In the genomic region with DNA sequence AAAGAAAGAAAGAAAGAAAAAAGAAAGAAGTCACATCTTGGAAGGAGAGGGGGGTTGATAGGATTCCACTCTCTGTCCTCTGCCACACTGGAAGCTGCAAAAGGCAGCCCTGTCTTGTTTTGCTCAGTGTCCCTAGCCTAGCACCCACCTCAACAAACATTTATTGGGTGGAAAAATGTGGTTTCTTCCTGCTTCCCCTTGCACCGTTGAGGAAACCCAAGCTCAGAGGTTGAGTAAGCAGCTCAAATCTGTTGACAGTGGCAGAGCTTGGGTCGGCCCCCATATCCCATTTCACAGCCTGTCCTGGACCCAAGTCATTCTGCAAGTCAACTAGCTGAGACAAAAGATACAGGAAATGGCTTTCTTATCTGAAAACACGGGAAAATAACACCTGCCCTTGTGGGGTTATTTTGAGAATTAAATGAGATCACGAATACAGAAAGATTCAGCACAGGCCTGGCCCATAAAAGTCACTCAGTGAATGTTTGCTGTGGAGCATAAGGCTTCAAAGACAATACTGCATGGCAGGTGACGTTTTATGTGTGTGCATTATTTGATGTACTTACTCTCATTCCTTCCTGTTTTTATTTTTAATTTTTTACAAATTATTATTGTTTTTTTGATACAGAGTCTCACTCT, we compare ENCODE assay signal across 12 cellular contexts.
DNase-seq lines count a peak whose midpoint lies in the region; ATAC-seq and TF ChIP-seq lines count a peak whose summit lies in the region.
"Had no signal": no experiment of that assay in that cellular context is flagged by ENCODE, and none has a peak within 500 bp of the region (broad histone marks: within the 10 kb centered on the region; RNA-seq: fewer than 3 reads in every experiment).

No MANE protein-coding gene starts in this region.

- POLR2A ChIA-PET in HEK293 (lab: Yijun Ruan, JAX) = interaction anchor here (0.6 kb wide), 1 partner anchor 1792 kb away, joined by 5 read pairs; no protein-coding TSS in a partner anchor

- H3K27me3 Mint-ChIP-seq in T-helper 2 cell treated with Interferon-gamma antibody and Interleukin-4, amounts not matched to agents 5 μg/mL and 100 μg/mL, for 36 hours (ENCODE audit: low read depth) = no peaks in the 10 kb centered on the region

- peaks cover 10% of the 10 kb centered on the region for H3K4me1 Mint-ChIP-seq in T-helper 2 cell treated with Interferon-gamma antibody and Interleukin-4, amounts not matched to agents 5 μg/mL and 100 μg/mL, for 36 hours (ENCODE audit: low read depth)

- no peaks in the 10 kb centered on the region for H3K36me3 Mint-ChIP-seq in T-helper 2 cell treated with Interferon-gamma antibody and Interleukin-4, amounts not matched to agents 5 μg/mL and 100 μg/mL, for 36 hours (ENCODE audit: low read depth)

- peak overlapping the region; percentile 13 for H3K4me3 Mint-ChIP-seq in T-helper 2 cell treated with Interferon-gamma antibody and Interleukin-4, amounts not matched to agents 5 μg/mL and 100 μg/mL, for 36 hours
- H3K4me3 Mint-ChIP-seq: dendritic cell treated with granulocyte-macrophage colony-stimulating factor and Interleukin-4, amounts not matched to agents 40 ng/mL and 50 ng/mL, for 4 days had no signal

- H3K4me1 ChIP-seq in HEK293 (ENCODE audit: control insufficient read depth, insufficient read depth, low read length) = no peaks in the 10 kb centered on the region
- peaks cover 18% of the 10 kb centered on the region for H3K4me1 ChIP-seq in lower lobe of right lung
- H3K4me1 ChIP-seq: SJCRH30 had no signal

- no peaks in the 10 kb centered on the region for H3K27me3 ChIP-seq in lower lobe of right lung (ENCODE audit: low read depth)
- H3K27me3 ChIP-seq: SJCRH30 had no signal

- DNase-seq in Daoy (ENCODE audit: low read depth) (peak; percentile 41), lung microvascular endothelial cell (ENCODE audit: low read depth in 2 of 2) (peak; percentile 89 to 90), DMS114 treated with DMSO at 0.1 percent for 48 hours (lab: John Stamatoyannopoulos, UW; ENCODE audit: unreplicated experiment) (no peak), NCI-H128 (lab: John Stamatoyannopoulos, UW; ENCODE audit: unreplicated experiment) (no peak), lower lobe of right lung (no peak)
- peak; percentile 19 for DNase-seq in T-helper 2 cell treated with Interferon-gamma antibody and Interleukin-4, amounts not matched to agents 5 μg/mL and 100 μg/mL, for 36 hours (ENCODE audit: low spot score)
- DNase-seq: foreskin melanocyte; stimulated activated CD4-positive, alpha-beta T cell treated with anti-CD3 and anti-CD28 coated beads, Interleukin-2, amount 100 ng/mL, for 24 hours had no signal

- CTCF ChIA-PET in HEK293 (lab: Yijun Ruan, JAX) = interaction anchor here (0.7 kb wide), 1 partner anchor 206 kb away, joined by 3 read pairs; no protein-coding TSS in a partner anchor

- no peaks in the 10 kb centered on the region for H3K9me3 Mint-ChIP-seq in T-helper 2 cell treated with Interferon-gamma antibody and Interleukin-4, amounts not matched to agents 5 μg/mL and 100 μg/mL, for 36 hours
- H3K9me3 Mint-ChIP-seq: dendritic cell treated with granulocyte-macrophage colony-stimulating factor and Interleukin-4, amounts not matched to agents 40 ng/mL and 50 ng/mL, for 4 days had no signal

- H3K27ac ChIP-seq in HEK293 (ENCODE audit: extremely low read depth, low read depth, low read length) (no peak overlapping the region), lower lobe of right lung (no peak overlapping the region)
- H3K27ac ChIP-seq: SJCRH30 had no signal

- H3K4me3 ChIP-seq in HEK293 (ENCODE audit: low read depth, low read length) = no peak overlapping the region
- no peak overlapping the region for H3K4me3 ChIP-seq in lower lobe of right lung
- H3K4me3 ChIP-seq: SJCRH30 had no signal

- no peak for ATAC-seq in GM21390 (IDR thresholded peaks at IDR 0.05; ENCODE audit: unreplicated experiment)
- ATAC-seq in lower lobe of right lung = no peak

- H3K27ac Mint-ChIP-seq in T-helper 2 cell treated with Interferon-gamma antibody and Interleukin-4, amounts not matched to agents 5 μg/mL and 100 μg/mL, for 36 hours = peak overlapping the region; percentile 1
- H3K27ac Mint-ChIP-seq: dendritic cell treated with granulocyte-macrophage colony-stimulating factor and Interleukin-4, amounts not matched to agents 40 ng/mL and 50 ng/mL, for 4 days had no signal

- no peaks in the 10 kb centered on the region for H3K36me3 ChIP-seq in HEK293 (ENCODE audit: control insufficient read depth in 2 of 2, insufficient read depth in 1 of 2, low read length in 2 of 2)
- H3K36me3 ChIP-seq in lower lobe of right lung = no peaks in the 10 kb centered on the region
- H3K36me3 ChIP-seq: SJCRH30 had no signal

- TF ChIP-seq CTCF in HEK293 (tag by site-specific recombination; IDR thresholded peaks at IDR 0.05) = no peak
- no peak for TF ChIP-seq CTCF in lower lobe of right lung (IDR thresholded peaks at IDR 0.05)

- intact Hi-C loops in lower lobe of right lung (cut with DNase I) = no loop called here

- H3K9me3 ChIP-seq in HEK293 (ENCODE audit: control insufficient read depth, insufficient read depth, low read depth, low read length) = no peaks in the 10 kb centered on the region
- H3K9me3 ChIP-seq in lower lobe of right lung = no peaks in the 10 kb centered on the region
- H3K9me3 ChIP-seq: SJCRH30 had no signal

TF ChIP-seq in HEK293, 187 proteins besides CTCF, POLR2A, EP300 and RAD21:
- TF ChIP-seq GFI1B (tag by site-specific recombination; IDR thresholded peaks at IDR 0.05) = peak; percentile 73
- TF ChIP-seq TRIM28 (IDR thresholded peaks at IDR 0.05; ENCODE audit: borderline replicate concordance, low read length) = peak; percentile 41; the same call in 1 of the 2 replicates
- TF ChIP-seq ZNF114 (tag by site-specific recombination; IDR thresholded peaks at IDR 0.05) = no peak
- TF ChIP-seq ZNF600 (tag by site-specific recombination; IDR thresholded peaks at IDR 0.05) = peak; percentile 54; the same call in 1 of the 2 replicates
- TF ChIP-seq ZXDB (tag by site-specific recombination; IDR thresholded peaks at IDR 0.05) = 0 out of 2 replicates have a peak, but pooled peaks have one; percentile 21
- TF ChIP-seq ZNF366 (tag by site-specific recombination; conservative IDR thresholded peaks at IDR 0.05) = peak; percentile 74
- TF ChIP-seq, protein P1, sequence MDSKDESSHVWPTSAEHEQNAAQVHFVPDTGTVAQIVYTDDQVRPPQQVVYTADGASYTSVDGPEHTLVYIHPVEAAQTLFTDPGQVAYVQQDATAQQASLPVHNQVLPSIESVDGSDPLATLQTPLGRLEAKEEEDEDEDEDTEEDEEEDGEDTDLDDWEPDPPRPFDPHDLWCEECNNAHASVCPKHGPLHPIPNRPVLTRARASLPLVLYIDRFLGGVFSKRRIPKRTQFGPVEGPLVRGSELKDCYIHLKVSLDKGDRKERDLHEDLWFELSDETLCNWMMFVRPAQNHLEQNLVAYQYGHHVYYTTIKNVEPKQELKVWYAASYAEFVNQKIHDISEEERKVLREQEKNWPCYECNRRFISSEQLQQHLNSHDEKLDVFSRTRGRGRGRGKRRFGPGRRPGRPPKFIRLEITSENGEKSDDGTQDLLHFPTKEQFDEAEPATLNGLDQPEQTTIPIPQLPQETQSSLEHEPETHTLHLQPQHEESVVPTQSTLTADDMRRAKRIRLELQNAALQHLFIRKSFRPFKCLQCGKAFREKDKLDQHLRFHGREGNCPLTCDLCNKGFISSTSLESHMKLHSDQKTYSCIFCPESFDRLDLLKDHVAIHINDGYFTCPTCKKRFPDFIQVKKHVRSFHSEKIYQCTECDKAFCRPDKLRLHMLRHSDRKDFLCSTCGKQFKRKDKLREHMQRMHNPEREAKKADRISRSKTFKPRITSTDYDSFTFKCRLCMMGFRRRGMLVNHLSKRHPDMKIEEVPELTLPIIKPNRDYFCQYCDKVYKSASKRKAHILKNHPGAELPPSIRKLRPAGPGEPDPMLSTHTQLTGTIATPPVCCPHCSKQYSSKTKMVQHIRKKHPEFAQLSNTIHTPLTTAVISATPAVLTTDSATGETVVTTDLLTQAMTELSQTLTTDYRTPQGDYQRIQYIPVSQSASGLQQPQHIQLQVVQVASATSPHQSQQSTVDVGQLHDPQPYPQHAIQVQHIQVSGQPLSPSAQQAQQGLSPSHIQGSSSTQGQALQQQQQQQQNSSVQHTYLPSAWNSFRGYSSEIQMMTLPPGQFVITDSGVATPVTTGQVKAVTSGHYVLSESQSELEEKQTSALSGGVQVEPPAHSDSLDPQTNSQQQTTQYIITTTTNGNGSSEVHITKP (tag by site-specific recombination; IDR thresholded peaks at IDR 0.05) = peak; percentile 86
- TF ChIP-seq ZNF747 (tag by site-specific recombination; IDR thresholded peaks at IDR 0.05) = no peak
- TF ChIP-seq ZNF664 (tag by site-specific recombination; IDR thresholded peaks at IDR 0.05) = peak; percentile 13; the same call in 1 of the 2 replicates

Comparison
In these comparisons a context has a peak if more than half of its experiments do, and no peak if none do; other contexts are left out.
1. DNase-seq: peak in Daoy (single experiment), T-helper 2 cell treated with Interferon-gamma antibody and Interleukin-4, amounts not matched to agents 5 μg/mL and 100 μg/mL, for 36 hours (single experiment) and lung microvascular endothelial cell (2 of 2); none in DMS114 treated with DMSO at 0.1 percent for 48 hours (single experiment), NCI-H128 (single experiment) and lower lobe of right lung (single experiment).